ENCODE assay signal across 17 cellular contexts in genomic region chr9:94511943-94512265, GRCh38. TPM values are rescaled to one million over a fixed set of nuclear protein-coding genes. Genes with fewer than 3 reads are reported as not detected.
DNase-seq lines count a peak whose midpoint lies in the region; ATAC-seq, FAIRE-seq and TF ChIP-seq lines count a peak whose summit lies in the region.
"Had no signal": no experiment of that assay in that cellular context is flagged by ENCODE, and none has a peak within 500 bp of the region (broad histone marks: within the 10 kb centered on the region; RNA-seq: fewer than 3 reads in every experiment).

No MANE protein-coding gene starts in this region.

- H3K9ac ChIP-seq in HepG2 (ENCODE audit: insufficient read depth, low read depth, low read length): no peak overlapping the region

- H3K27me3 ChIP-seq in HepG2 (ENCODE audit: control insufficient read depth in 1 of 2, insufficient read depth in 2 of 2, low read length in 2 of 2) (no peaks in the 10 kb centered on the region), right lobe of liver (no peaks in the 10 kb centered on the region), pancreas (no peaks in the 10 kb centered on the region)

- ATAC-seq in HepG2 (no peak), right lobe of liver (no peak), SK-N-SH treated with all-trans-retinoic acid at 6 μM for 48 hours (peak; percentile 46), pancreas (no peak)

- H2AFZ ChIP-seq in HepG2 (ENCODE audit: low read length) (no peak overlapping the region), OCI-LY7 (ENCODE audit: low read length) (no peak overlapping the region; the same call in 1 of the 2 replicates)

- H3K9me3 ChIP-seq in HepG2 (ENCODE audit: low read length): no peaks in the 10 kb centered on the region
- H3K9me3 ChIP-seq in right lobe of liver: no peaks in the 10 kb centered on the region
- H3K9me3 ChIP-seq in OCI-LY7 (ENCODE audit: low read length): no peaks in the 10 kb centered on the region; the same call in 1 of the 2 replicates
- H3K9me3 ChIP-seq in pancreas: no peaks in the 10 kb centered on the region

- no peak for TF ChIP-seq EP300 in HepG2 (IDR thresholded peaks at IDR 0.05; ENCODE audit: low read depth in 2 of 2, low read length in 2 of 2)
- no peak for TF ChIP-seq EP300 in HepG2 (CRISPR knock-in tag; IDR thresholded peaks at IDR 0.05; ENCODE audit: borderline replicate concordance)

- H3K79me2 ChIP-seq in HepG2 (ENCODE audit: insufficient read depth, low read length): no peaks in the 10 kb centered on the region
- peaks cover 87% of the 10 kb centered on the region for H3K79me2 ChIP-seq in OCI-LY7 (ENCODE audit: insufficient read depth, low read depth, low read length)

- DNase-seq in HepG2 (ENCODE audit: low spot score) (no peak), right lobe of liver (no peak), OCI-LY7 (ENCODE audit: low spot score) (no peak), NCI-H748 (lab: John Stamatoyannopoulos, UW; ENCODE audit: unreplicated experiment) (no peak), pancreas (no peak), germinal center (ENCODE audit: low spot score) (no peak), HPDE6-E6E7 (ENCODE audit: extremely low spot score) (no peak)
- DNase-seq: 8988T; AML-193; C1 segment of cervical spinal cord; CD4-positive, alpha-beta T cell; DMS79; GOT3; H9 had no signal

- TF ChIP-seq CTCF in HepG2 (CRISPR knock-in tag; IDR thresholded peaks at IDR 0.05) (no peak), right lobe of liver (IDR thresholded peaks at IDR 0.05) (no peak), OCI-LY7 (conservative IDR thresholded peaks at IDR 0.05; ENCODE audit: low read length) (no peak), pancreas (IDR thresholded peaks at IDR 0.05) (no peak)

- H3K4me3 ChIP-seq in HepG2 (replicated peaks in 1 of 3; ENCODE audit: insufficient read depth in 1 of 3, low read depth in 2 of 3, low read length in 3 of 3) (no peak overlapping the region), right lobe of liver (no peak overlapping the region), OCI-LY7 (ENCODE audit: low read depth, low read length, poor library complexity, severe bottlenecking) (no peak overlapping the region), pancreas (no peak overlapping the region)

- intact Hi-C loops in HepG2 (cut with micrococcal nuclease; ENCODE audit: unreplicated experiment) (no loop called here), right lobe of liver (cut with DNase I) (no loop called here), OCI-LY7 (cut with micrococcal nuclease; ENCODE audit: unreplicated experiment) (no loop called here), pancreas (cut with DNase I) (no loop called here)

- no peaks in the 10 kb centered on the region for H3K9me2 ChIP-seq in OCI-LY7 (ENCODE audit: insufficient read depth, low read length)

- H4K20me1 ChIP-seq in HepG2 (ENCODE audit: insufficient read depth, low read length) (no peaks in the 10 kb centered on the region), OCI-LY7 (ENCODE audit: insufficient read depth, low read length) (no peaks in the 10 kb centered on the region)

- H3K27ac ChIP-seq in HepG2 (ENCODE audit: extremely low read length, insufficient read depth, low read length) (peak overlapping the region; percentile 41), right lobe of liver (no peak overlapping the region), OCI-LY7 (ENCODE audit: low read depth, low read length, poor library complexity, severe bottlenecking) (peak overlapping the region; percentile 72), pancreas (no peak overlapping the region)

- TF ChIP-seq POLR2A in HepG2 (IDR thresholded peaks at IDR 0.05; ENCODE audit: insufficient read depth in 1 of 2, low read depth in 2 of 2, low read length in 2 of 2) (no peak), right lobe of liver (IDR thresholded peaks at IDR 0.05) (no peak)

- 96% methylated on average over 2 of the region's 2 CpGs for WGBS in HepG2 (ENCODE audit: low lambda C conversion rate)
- 74% methylated on average over 2 of the region's 2 CpGs for WGBS in right lobe of liver (ENCODE audit: insufficient coverage, low coverage, low lambda C conversion rate, missing lambda C conversion rate)
- WGBS in pancreas, 2 donors: 24 to 27% methylated on average over 2 of the region's 2 CpGs

- BruUV-seq in HepG2 (replicated peaks; lab: Mats Ljungman, UMichigan) (no TSS peak), OCI-LY7 (replicated peaks; lab: Mats Ljungman, UMichigan) (no TSS peak)

- TF ChIP-seq RAD21 in HepG2 (CRISPR knock-in tag; IDR thresholded peaks at IDR 0.05): no peak

- peaks cover 74% of the 10 kb centered on the region for H3K4me1 ChIP-seq in HepG2 (ENCODE audit: insufficient read depth, low read length)
- H3K4me1 ChIP-seq in right lobe of liver: peaks cover 0 to 13% (median 0%) of the 10 kb centered on the region in 4 donors
- peaks cover 62% of the 10 kb centered on the region for H3K4me1 ChIP-seq in OCI-LY7 (ENCODE audit: insufficient read depth, low read length, poor library complexity, severe bottlenecking)
- peaks cover 0 to 8% (median 5%) of the 10 kb centered on the region in 3 donors for H3K4me1 ChIP-seq in pancreas

- POLR2A ChIA-PET in HepG2 (lab: Yijun Ruan, JAX): no interaction called here
- POLR2A ChIA-PET in OCI-LY7 (lab: Charles Lee): interaction anchor here (0.6 to 1.4 kb wide), 4 partner anchors 13 to 30 kb away, joined by 4 to 7 read pairs (median 4); no protein-coding TSS in a partner anchor

- FAIRE-seq in HepG2 (lab: Jason Lieb, UNC): no peak
- FAIRE-seq in pancreas (lab: Jason Lieb, UNC): no peak
- FAIRE-seq: G401.6, GM12891 had no signal

- H3K4me2 ChIP-seq in HepG2 (ENCODE audit: low read depth, low read length): no peak overlapping the region
- peak overlapping the region; percentile 59 for H3K4me2 ChIP-seq in OCI-LY7 (ENCODE audit: low read length)

- CTCF ChIA-PET in HepG2 (lab: Yijun Ruan, JAX; ENCODE audit: low intra/inter-chr PET ratio, low total read pairs) (no interaction called here), OCI-LY7 (lab: Charles Lee; ENCODE audit: unreplicated experiment) (no interaction called here)

- in situ Hi-C loops in HepG2 (cut with HindIII; ENCODE audit: extremely low pct_ligation_motif_present, low pct_unique_long_range_greater_than_20kb): no loop called here

- no peaks in the 10 kb centered on the region for H3K36me3 ChIP-seq in HepG2 (replicated peaks in 1 of 2; ENCODE audit: control insufficient read depth in 1 of 2, insufficient read depth in 2 of 2, low read length in 2 of 2)
- H3K36me3 ChIP-seq in right lobe of liver: no peaks in the 10 kb centered on the region
- peaks cover 31% of the 10 kb centered on the region for H3K36me3 ChIP-seq in OCI-LY7 (ENCODE audit: insufficient read depth, low read length)
- no peaks in the 10 kb centered on the region for H3K36me3 ChIP-seq in pancreas

TF ChIP-seq in HepG2, 621 proteins besides CTCF, POLR2A, EP300 and RAD21 (continues in another document):
- TF ChIP-seq NCOA2 (CRISPR knock-in tag; IDR thresholded peaks at IDR 0.05) (no peak), SRF (IDR thresholded peaks at IDR 0.05; ENCODE audit: low read depth, low read length) (no peak), SRSF1 (optimal IDR thresholded peaks at IDR 0.05; ENCODE audit: low read depth, low read length) (no peak), HMG20B (CRISPR knock-in tag; conservative IDR thresholded peaks at IDR 0.05) (no peak), ZNF446 (CRISPR knock-in tag; IDR thresholded peaks at IDR 0.05) (no peak), POLR2AphosphoS2 (IDR thresholded peaks at IDR 0.05; ENCODE audit: low read depth, low read length) (no peak), IRX3 (CRISPR knock-in tag; IDR thresholded peaks at IDR 0.05; ENCODE audit: borderline replicate concordance, low read depth) (no peak), ZNF83 (CRISPR knock-in tag; IDR thresholded peaks at IDR 0.05; ENCODE audit: borderline replicate concordance) (no peak)

TF ChIP-seq in SK-N-SH treated with all-trans-retinoic acid at 6 μM for 48 hours, 23 proteins besides CTCF, POLR2A, EP300 and RAD21 (continues in another document):
- no peak for TF ChIP-seq ZFP3 (CRISPR knock-in tag; IDR thresholded peaks at IDR 0.05)

RNA-seq across cellular contexts. Expression of gene PCAT7, which starts 43.0 kb away (rescaled TPM):
- total RNA-seq in HepG2 (2016; rRNA removed; fragmentation: Illumina TruSeq; extraction: Trizol) (2.3 and 3.2 TPM in 2 replicates), right lobe of liver (1 to 10 TPM in 2 of 6 experiments, under 1 TPM in 4; 0.37 to 3.1 (median 0.96) TPM), OCI-LY7 (2022) (2.5 and 3.2 TPM in 2 replicates), pancreas (under 1 TPM; 0.23 to 0.52 (median 0.36) TPM)
- 0.62 and 0.71 TPM in 2 replicates for total RNA-seq in HepG2 (2016; cell fraction: cytosol; rRNA removed; fragmentation: Illumina TruSeq; extraction: Trizol; ENCODE audit: low read depth)
- total RNA-seq in HepG2 (2016; cell fraction: insoluble cytoplasmic fraction; rRNA removed; fragmentation: Illumina TruSeq; extraction: Trizol): 2.3 and 2.7 TPM in 2 replicates
- total RNA-seq in HepG2 (2016; cell fraction: membrane; rRNA removed; fragmentation: Illumina TruSeq; extraction: Trizol): 1.7 and 2.3 TPM in 2 replicates
- total RNA-seq in HepG2 (2016; cell fraction: nucleus; rRNA removed; fragmentation: Illumina TruSeq; extraction: Trizol): 2.2 and 2.9 TPM in 2 replicates
- polyA plus RNA-seq in HepG2 (2011; rRNA removed) (3.8 and 3.9 TPM in 2 replicates), pancreas (under 1 TPM; 0.27 to 0.28 TPM)
- polyA plus RNA-seq in HepG2 (2011; cell fraction: cytosol; rRNA removed): 2.4 and 3.8 TPM in 2 replicates
- polyA plus RNA-seq in HepG2 (2011; cell fraction: nucleus; rRNA removed): 3.3 and 4.5 TPM in 2 replicates
- 3.1 and 3.5 TPM in 2 replicates for polyA plus RNA-seq in HepG2 (2012)
- polyA plus RNA-seq in HepG2 (2016; cell fraction: cytosol; fragmentation: Illumina TruSeq; extraction: Trizol; ENCODE audit: low read depth): 1.1 and 1.5 TPM in 2 replicates
- polyA plus RNA-seq in HepG2 (2016; cell fraction: insoluble cytoplasmic fraction; fragmentation: Illumina TruSeq; extraction: Trizol; ENCODE audit: low read depth): 2.5 and 3.2 TPM in 2 replicates
- 1.4 and 2.2 TPM in 2 replicates for polyA plus RNA-seq in HepG2 (2016; cell fraction: membrane; fragmentation: Illumina TruSeq; extraction: Trizol; ENCODE audit: low read depth)
- polyA plus RNA-seq in HepG2 (2016; cell fraction: nucleus; fragmentation: Illumina TruSeq; extraction: Trizol; ENCODE audit: insufficient read depth, low read depth): 3.5 and 3.8 TPM in 2 replicates
- polyA minus RNA-seq in HepG2 (2011; rRNA and poly(A)+ RNA removed; ENCODE audit: low replicate concordance): 2.2 and 3.5 TPM in 2 replicates
- 1.8 and 3.5 TPM in 2 replicates for polyA minus RNA-seq in HepG2 (2011; cell fraction: cytosol; rRNA and poly(A)+ RNA removed)
- polyA minus RNA-seq in HepG2 (2011; cell fraction: nucleus; rRNA and poly(A)+ RNA removed): 6.2 and 8.3 TPM in 2 replicates
- total RNA-seq in OCI-LY7 (2014; rRNA removed; shearing (Covaris generic)): 1.8 and 2.9 TPM in 2 replicates
- total RNA-seq: CD4-positive, alpha-beta T cell had no signal

Comparison
In these comparisons a context has a peak if more than half of its experiments do, and no peak if none do; other contexts are left out.
1. H3K27ac ChIP-seq: peak in HepG2 (single experiment) and OCI-LY7 (single experiment); none in right lobe of liver (0 of 3) and pancreas (0 of 4).